ENCODE assay signal across 24 cellular contexts in the genomic region with DNA sequence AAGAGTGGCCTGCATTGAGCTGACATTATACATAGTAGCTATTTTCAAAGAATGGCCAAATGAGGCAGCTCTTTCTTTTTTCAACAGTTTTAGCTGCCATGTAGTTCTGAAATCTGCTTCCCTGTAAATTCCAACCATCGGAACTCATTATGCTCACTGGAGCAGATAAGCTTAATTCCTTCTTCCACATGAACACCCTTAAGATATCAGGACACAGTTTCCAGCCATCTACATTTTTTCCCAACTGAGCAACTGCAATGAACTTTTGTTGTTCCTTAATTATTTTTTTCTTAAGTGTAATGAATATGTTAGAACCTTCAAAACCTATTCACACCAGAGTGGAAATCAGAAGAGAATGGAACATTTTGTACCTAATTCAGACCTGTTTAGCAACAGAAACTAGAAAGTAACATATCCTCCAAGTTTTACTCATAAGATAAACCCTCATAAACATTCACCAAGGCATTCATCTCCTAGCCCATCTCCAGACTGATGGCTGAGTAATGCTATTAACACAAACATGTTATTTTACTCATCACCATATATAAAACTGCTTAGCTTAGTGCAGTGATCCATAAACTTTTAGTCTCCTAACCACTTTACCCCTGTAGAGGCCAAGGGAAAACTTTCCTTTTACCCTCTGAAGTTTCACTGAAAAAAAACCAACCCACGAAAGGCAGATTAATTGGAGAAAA.
A peak's percentile ranks its signal among the peaks of the same experiment; 100 is the strongest.
DNase-seq lines count a peak whose midpoint lies in the region; ATAC-seq, FAIRE-seq and TF ChIP-seq lines count a peak whose summit lies in the region.
"Had no signal": no experiment of that assay in that cellular context is flagged by ENCODE, and none has a peak within 500 bp of the region (broad histone marks: within the 10 kb centered on the region; RNA-seq: fewer than 3 reads in every experiment).

No MANE protein-coding gene starts in this region.

- H3K4me3 ChIP-seq in mammary epithelial cell (replicated peaks in 1 of 3; ENCODE audit: insufficient read depth in 1 of 3, low read depth in 2 of 3, low read length in 3 of 3), result no peak overlapping the region
- H3K4me3 ChIP-seq in breast epithelium, result no peak overlapping the region
- no peak overlapping the region for H3K4me3 ChIP-seq in astrocyte (ENCODE audit: insufficient read depth, low read depth, low read length)
- no peak overlapping the region for H3K4me3 ChIP-seq in uterus
- H3K4me3 ChIP-seq: gastrocnemius medialis, HAP-1, sigmoid colon, SJCRH30, upper lobe of left lung had no signal

- in situ Hi-C loops in mammary epithelial cell (cut with MboI; ENCODE audit: low sequenced_read_pairs in 2 of 2), result loop anchor here in 1 of 2 donors (10.0 kb wide), 1 partner anchor 436 kb away; no protein-coding TSS in a partner anchor

- intact Hi-C loops in mammary epithelial cell (cut with micrococcal nuclease) (loop anchor here (10.0 kb wide), 2 partner anchors 776 to 806 kb away; no protein-coding TSS in a partner anchor), breast epithelium (cut with DNase I; ENCODE audit: low total_unique reads) (no loop called here), uterus (cut with DNase I; ENCODE audit: low total_unique reads) (no loop called here)

- TF ChIP-seq POLR2A in breast epithelium (IDR thresholded peaks at IDR 0.05), result no peak
- TF ChIP-seq POLR2A in uterus (IDR thresholded peaks at IDR 0.05), result no peak

- H3K4me1 Mint-ChIP-seq in astrocyte (ENCODE audit: low read depth, unreplicated experiment), result no peaks in the 10 kb centered on the region
- H3K4me1 Mint-ChIP-seq in activated CD8-positive, alpha-beta T cell treated with anti-CD3 and anti-CD28 coated beads, Interleukin-2, amount 10 ng/mL, durations not matched to agents 7 days and 5 days (ENCODE audit: low read depth), result no peaks in the 10 kb centered on the region
- H3K4me1 Mint-ChIP-seq: activated CD4-positive, alpha-beta memory T cell treated with anti-CD3 and anti-CD28 coated beads, Interleukin-2, amount 10 ng/mL, durations not matched to agents 7 days and 5 days; CD14-positive monocyte; stimulated activated naive CD8-positive, alpha-beta T cell treated with anti-CD3 and anti-CD28 coated beads, Interleukin-15, amount 100 ng/mL, for 72 hours; T-helper 17 cell had no signal

- H3K36me3 ChIP-seq in mammary epithelial cell (ENCODE audit: insufficient read depth, low read length), result no peaks in the 10 kb centered on the region
- H3K36me3 ChIP-seq in breast epithelium, result no peaks in the 10 kb centered on the region
- H3K36me3 ChIP-seq in astrocyte (ENCODE audit: insufficient read depth, low read length), result no peaks in the 10 kb centered on the region
- H3K36me3 ChIP-seq in uterus, result no peaks in the 10 kb centered on the region
- H3K36me3 ChIP-seq: gastrocnemius medialis, HAP-1, sigmoid colon, SJCRH30, upper lobe of left lung had no signal

- H3K9ac ChIP-seq in mammary epithelial cell (ENCODE audit: insufficient read depth, low read length) (no peak overlapping the region), astrocyte (ENCODE audit: low read length) (no peak overlapping the region)

- H3K27ac ChIP-seq in mammary epithelial cell (ENCODE audit: insufficient read depth, low read depth, low read length) (no peak overlapping the region), breast epithelium (no peak overlapping the region), astrocyte (ENCODE audit: low read depth, low read length) (peak overlapping the region; percentile 8), uterus (no peak overlapping the region)
- H3K27ac ChIP-seq: gastrocnemius medialis, sigmoid colon, SJCRH30, upper lobe of left lung had no signal

- POLR2A ChIA-PET in activated CD8-positive, alpha-beta T cell treated with anti-CD3 and anti-CD28 coated beads, Interleukin-2, amount 10 ng/mL, durations not matched to agents 7 days and 5 days (lab: Charles Lee), result no interaction called here

- no peak for ATAC-seq in activated CD4-positive, CD25-positive, alpha-beta regulatory T cell treated with anti-CD3 and anti-CD28 coated beads, Interleukin-2, amount 50 U/mL, for 24 hours
- ATAC-seq in activated CD8-positive, alpha-beta T cell treated with anti-CD3 and anti-CD28 coated beads, Interleukin-2, amount 10 ng/mL, durations not matched to agents 7 days and 5 days, result no peak
- ATAC-seq: gastrocnemius medialis; left ventricle myocardium superior; stimulated activated naive CD8-positive, alpha-beta T cell treated with anti-CD3 and anti-CD28 coated beads, Interleukin-15, amount 100 ng/mL, for 72 hours; T-helper 17 cell had no signal

- H3K4me1 ChIP-seq in mammary epithelial cell (ENCODE audit: insufficient read depth, low read length) (no peaks in the 10 kb centered on the region), breast epithelium (no peaks in the 10 kb centered on the region), astrocyte (ENCODE audit: insufficient read depth, low read length) (peaks cover 3% of the 10 kb centered on the region), uterus (no peaks in the 10 kb centered on the region)
- H3K4me1 ChIP-seq: gastrocnemius medialis, sigmoid colon, SJCRH30, upper lobe of left lung had no signal

- no peak overlapping the region for H3K4me3 Mint-ChIP-seq in astrocyte (ENCODE audit: unreplicated experiment)
- no peak overlapping the region for H3K4me3 Mint-ChIP-seq in activated CD8-positive, alpha-beta T cell treated with anti-CD3 and anti-CD28 coated beads, Interleukin-2, amount 10 ng/mL, durations not matched to agents 7 days and 5 days
- H3K4me3 Mint-ChIP-seq: activated CD4-positive, alpha-beta memory T cell treated with anti-CD3 and anti-CD28 coated beads, Interleukin-2, amount 10 ng/mL, durations not matched to agents 7 days and 5 days; activated T-cell treated with anti-CD3 and anti-CD28 coated beads, Interleukin-2, amount 50 U/mL, for 24 hours; brain; CD14-positive monocyte; dendritic cell treated with granulocyte-macrophage colony-stimulating factor and Interleukin-4, amounts not matched to agents 40 ng/mL and 50 ng/mL, for 4 days; stimulated activated naive CD8-positive, alpha-beta T cell treated with anti-CD3 and anti-CD28 coated beads, Interleukin-15, amount 100 ng/mL, for 72 hours; T-helper 17 cell had no signal

- H3K79me2 ChIP-seq in mammary epithelial cell (ENCODE audit: insufficient read depth, low read length) (no peaks in the 10 kb centered on the region), astrocyte (ENCODE audit: insufficient read depth, low read length) (no peaks in the 10 kb centered on the region)

- CTCF ChIA-PET in mammary epithelial cell (lab: Charles Lee; ENCODE audit: low non-redundant PET), result no interaction called here
- CTCF ChIA-PET in activated CD8-positive, alpha-beta T cell treated with anti-CD3 and anti-CD28 coated beads, Interleukin-2, amount 10 ng/mL, durations not matched to agents 7 days and 5 days (lab: Charles Lee), result no interaction called here

- no peaks in the 10 kb centered on the region for H3K27me3 Mint-ChIP-seq in astrocyte (ENCODE audit: low read depth, unreplicated experiment)
- H3K27me3 Mint-ChIP-seq in activated CD8-positive, alpha-beta T cell treated with anti-CD3 and anti-CD28 coated beads, Interleukin-2, amount 10 ng/mL, durations not matched to agents 7 days and 5 days (ENCODE audit: low read depth), result no peaks in the 10 kb centered on the region
- H3K27me3 Mint-ChIP-seq: activated CD4-positive, alpha-beta memory T cell treated with anti-CD3 and anti-CD28 coated beads, Interleukin-2, amount 10 ng/mL, durations not matched to agents 7 days and 5 days; activated T-cell treated with anti-CD3 and anti-CD28 coated beads, Interleukin-2, amount 50 U/mL, for 24 hours; brain; dendritic cell treated with granulocyte-macrophage colony-stimulating factor and Interleukin-4, amounts not matched to agents 40 ng/mL and 50 ng/mL, for 4 days; stimulated activated naive CD8-positive, alpha-beta T cell treated with anti-CD3 and anti-CD28 coated beads, Interleukin-15, amount 100 ng/mL, for 72 hours; T-helper 17 cell had no signal

- no peaks in the 10 kb centered on the region for H4K20me1 ChIP-seq in mammary epithelial cell (ENCODE audit: insufficient read depth, low read length)
- H4K20me1 ChIP-seq in astrocyte (ENCODE audit: insufficient read depth, low read length), result no peaks in the 10 kb centered on the region

- dilution Hi-C loops in mammary epithelial cell (cut with HindIII; ENCODE audit: low sequenced_read_pairs), result no loop called here

- H3K9me3 Mint-ChIP-seq in astrocyte (ENCODE audit: unreplicated experiment), result no peaks in the 10 kb centered on the region
- no peaks in the 10 kb centered on the region for H3K9me3 Mint-ChIP-seq in activated CD8-positive, alpha-beta T cell treated with anti-CD3 and anti-CD28 coated beads, Interleukin-2, amount 10 ng/mL, durations not matched to agents 7 days and 5 days (ENCODE audit: insufficient read depth)
- H3K9me3 Mint-ChIP-seq: brain; CD14-positive monocyte; dendritic cell treated with granulocyte-macrophage colony-stimulating factor and Interleukin-4, amounts not matched to agents 40 ng/mL and 50 ng/mL, for 4 days had no signal

- no peaks in the 10 kb centered on the region for H3K9me3 ChIP-seq in mammary epithelial cell (replicated peaks; ENCODE audit: insufficient read depth, low read length)
- no peaks in the 10 kb centered on the region for H3K9me3 ChIP-seq in breast epithelium
- H3K9me3 ChIP-seq in astrocyte (ENCODE audit: insufficient read depth, low read depth, low read length), result no peaks in the 10 kb centered on the region
- no peaks in the 10 kb centered on the region for H3K9me3 ChIP-seq in uterus
- H3K9me3 ChIP-seq: gastrocnemius medialis, HAP-1, sigmoid colon, SJCRH30, upper lobe of left lung had no signal

- WGBS in mammary epithelial cell (ENCODE audit: low coverage, missing lambda C conversion rate), result 90% methylated on average over 2 of the region's 2 CpGs

- H3K36me3 Mint-ChIP-seq in astrocyte (ENCODE audit: low read depth, unreplicated experiment), result no peaks in the 10 kb centered on the region
- no peaks in the 10 kb centered on the region for H3K36me3 Mint-ChIP-seq in activated CD8-positive, alpha-beta T cell treated with anti-CD3 and anti-CD28 coated beads, Interleukin-2, amount 10 ng/mL, durations not matched to agents 7 days and 5 days (ENCODE audit: low read depth)
- H3K36me3 Mint-ChIP-seq: brain, CD14-positive monocyte had no signal

- DNase-seq in mammary epithelial cell (peak; percentile 11), breast epithelium (ENCODE audit: low spot score in 2 of 2) (no peak), astrocyte (ENCODE audit: low read depth) (peak; percentile 80), left kidney (ENCODE audit: low read depth, low spot score) (peak; percentile 47), amygdala (lab: John Stamatoyannopoulos, UW) (no peak), uterus (no peak)
- no peak for DNase-seq in activated CD8-positive, alpha-beta T cell treated with anti-CD3 and anti-CD28 coated beads, Interleukin-2, amount 10 ng/mL, durations not matched to agents 7 days and 5 days
- DNase-seq: activated CD4-positive, alpha-beta memory T cell treated with anti-CD3 and anti-CD28 coated beads, Interleukin-2, amount 10 ng/mL, durations not matched to agents 7 days and 5 days; activated naive CD4-positive, alpha-beta T cell treated with anti-CD3 and anti-CD28 coated beads, Interleukin-2, amount 50 U/mL, for 16 hours; activated T-cell treated with anti-CD3 and anti-CD28 coated beads, Interleukin-2, amount 50 U/mL, for 24 hours; gastrocnemius medialis; left ventricle myocardium superior; NCI-H1417; sigmoid colon; SJCRH30; stimulated activated CD4-positive, alpha-beta T cell treated with anti-CD3 and anti-CD28 coated beads, Interleukin-2, amount 100 ng/mL, for 24 hours; stimulated activated naive CD8-positive, alpha-beta T cell treated with anti-CD3 and anti-CD28 coated beads, Interleukin-15, amount 100 ng/mL, for 72 hours; T-helper 17 cell; upper lobe of left lung had no signal

- no peak overlapping the region for H3K27ac Mint-ChIP-seq in astrocyte (ENCODE audit: unreplicated experiment)
- H3K27ac Mint-ChIP-seq in activated CD8-positive, alpha-beta T cell treated with anti-CD3 and anti-CD28 coated beads, Interleukin-2, amount 10 ng/mL, durations not matched to agents 7 days and 5 days, result no peak overlapping the region
- H3K27ac Mint-ChIP-seq: activated CD4-positive, alpha-beta memory T cell treated with anti-CD3 and anti-CD28 coated beads, Interleukin-2, amount 10 ng/mL, durations not matched to agents 7 days and 5 days; activated T-cell treated with anti-CD3 and anti-CD28 coated beads, Interleukin-2, amount 50 U/mL, for 24 hours; CD14-positive monocyte; dendritic cell treated with granulocyte-macrophage colony-stimulating factor and Interleukin-4, amounts not matched to agents 40 ng/mL and 50 ng/mL, for 4 days; stimulated activated naive CD8-positive, alpha-beta T cell treated with anti-CD3 and anti-CD28 coated beads, Interleukin-15, amount 100 ng/mL, for 72 hours; T-helper 17 cell had no signal

- BruUV-seq in mammary epithelial cell (replicated peaks; lab: Mats Ljungman, UMichigan), result no TSS peak

- H3K4me2 ChIP-seq in mammary epithelial cell (ENCODE audit: insufficient read depth, low read depth, low read length) (no peak overlapping the region), astrocyte (ENCODE audit: low read length) (no peak overlapping the region)

- TF ChIP-seq CTCF in mammary epithelial cell (conservative IDR thresholded peaks at IDR 0.05 in 1 of 2, IDR thresholded peaks at IDR 0.05 in 1 of 2; ENCODE audit: extremely low read depth in 1 of 2, insufficient read depth in 1 of 2, low read depth in 1 of 2, low read length in 2 of 2) (no peak), breast epithelium (IDR thresholded peaks at IDR 0.05) (no peak), astrocyte (IDR thresholded peaks at IDR 0.05; ENCODE audit: insufficient read depth, low read depth, low read length) (no peak), uterus (IDR thresholded peaks at IDR 0.05) (no peak)

- H3K27me3 ChIP-seq in mammary epithelial cell (ENCODE audit: insufficient read depth, low read length) (no peaks in the 10 kb centered on the region), breast epithelium (no peaks in the 10 kb centered on the region), astrocyte (ENCODE audit: insufficient read depth, low read length) (no peaks in the 10 kb centered on the region), uterus (no peaks in the 10 kb centered on the region)
- H3K27me3 ChIP-seq: gastrocnemius medialis, sigmoid colon, SJCRH30, upper lobe of left lung had no signal

- no peak for FAIRE-seq in astrocyte (lab: Jason Lieb, UNC)

- no peak overlapping the region for H2AFZ ChIP-seq in mammary epithelial cell (ENCODE audit: low read depth, low read length)
- H2AFZ ChIP-seq in astrocyte (ENCODE audit: low read depth, low read length), result no peak overlapping the region

Comparison
In these comparisons a context has a peak if more than half of its experiments do, and no peak if none do; other contexts are left out.
1. DNase-seq: peak in mammary epithelial cell (single experiment), astrocyte (single experiment) and left kidney (single experiment); none in breast epithelium (0 of 2), amygdala (0 of 56), activated CD8-positive, alpha-beta T cell treated with anti-CD3 and anti-CD28 coated beads, Interleukin-2, amount 10 ng/mL, durations not matched to agents 7 days and 5 days (single experiment) and uterus (0 of 2).